28 cellular contexts compared by ENCODE assay signal in the genomic region with DNA sequence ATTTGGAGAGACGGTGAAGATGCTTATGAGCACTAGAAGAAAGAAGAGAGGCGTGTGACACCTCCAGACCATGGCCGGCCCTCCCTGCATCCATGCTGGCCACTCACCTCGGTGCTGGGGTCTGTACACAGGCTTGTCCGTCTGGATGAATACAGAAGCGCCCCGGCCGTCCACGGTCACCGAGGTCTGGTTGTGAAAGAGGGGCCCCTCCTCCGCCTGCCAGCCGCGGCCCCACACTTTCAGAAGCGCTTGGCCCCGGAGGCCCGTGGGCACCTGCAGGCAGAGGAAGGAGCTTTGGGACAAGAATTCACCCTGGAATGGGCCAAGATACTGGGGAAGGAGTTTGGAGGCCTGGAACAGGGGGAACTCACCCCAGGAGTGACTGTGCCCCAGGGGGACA.
"Had no signal": no experiment of that assay in that cellular context is flagged by ENCODE, and none has a peak within 500 bp of the region (broad histone marks: within the 10 kb centered on the region; RNA-seq: fewer than 3 reads in every experiment).

No MANE protein-coding gene starts in this region.

- H3K36me3 Mint-ChIP-seq: naive thymus-derived CD4-positive, alpha-beta T cell; natural killer cell; stimulated activated effector memory CD8-positive, alpha-beta T cell treated with anti-CD3 and anti-CD28 coated beads, Interleukin-12 subunit alpha, Interleukin-12 subunit beta, amount 100 ng/mL, for 72 hours had no signal

- H3K27me3 ChIP-seq: pancreas, right lobe of liver, sigmoid colon, testis, tibial artery, upper lobe of right lung, uterus had no signal

- H3K9me3 Mint-ChIP-seq: naive thymus-derived CD4-positive, alpha-beta T cell; natural killer cell; nephron; neural crest cell; type B pancreatic cell had no signal

- DNase-seq: naive thymus-derived CD4-positive, alpha-beta T cell; natural killer cell; nucleus accumbens; pancreas; psoas muscle; right cardiac atrium; right lobe of liver; sigmoid colon; small intestine; stimulated activated CD4-positive, alpha-beta T cell treated with anti-CD3 and anti-CD28 coated beads, Interleukin-15, amount 100 ng/mL, for 24 hours; stimulated activated CD4-positive, alpha-beta T cell treated with anti-CD3 and anti-CD28 coated beads, Interleukin-2, amount 100 ng/mL, for 24 hours; stimulated activated CD4-positive, alpha-beta T cell treated with anti-CD3 and anti-CD28 coated beads, Interleukin-2, amount 100 ng/mL, for 48 hours; stimulated activated CD4-positive, alpha-beta T cell treated with anti-CD3 and anti-CD28 coated beads, Interleukin-4, amount 100 ng/mL, for 24 hours; stimulated activated naive CD4-positive, alpha-beta T cell; stimulated activated naive CD8-positive, alpha-beta T cell treated with anti-CD3 and anti-CD28 coated beads, Interleukin-15, amount 100 ng/mL, for 72 hours; stimulated activated naive CD8-positive, alpha-beta T cell treated with anti-CD3 and anti-CD28 coated beads, Interleukin-15, Interleukin-2, amounts not matched to agents 100 U/mL and 50 U/mL, for 24 hours; substantia nigra; testis; tibial artery; transverse colon; upper lobe of right lung; uterus had no signal

- H3K27me3 Mint-ChIP-seq: stimulated activated naive CD8-positive, alpha-beta T cell treated with anti-CD3 and anti-CD28 coated beads, Interleukin-15, amount 100 ng/mL, for 72 hours; type B pancreatic cell had no signal

- H3K4me3 Mint-ChIP-seq: natural killer cell; nephron; neural crest cell; stimulated activated effector memory CD8-positive, alpha-beta T cell treated with anti-CD3 and anti-CD28 coated beads, Interleukin-12 subunit alpha, Interleukin-12 subunit beta, amount 100 ng/mL, for 72 hours; stimulated activated naive CD8-positive, alpha-beta T cell treated with anti-CD3 and anti-CD28 coated beads, Interleukin-15, amount 100 ng/mL, for 72 hours; type B pancreatic cell had no signal

- H3K4me3 ChIP-seq: pancreas, psoas muscle, right lobe of liver, sigmoid colon, suprapubic skin, testis, tibial artery, transverse colon, upper lobe of right lung, uterus had no signal

- H3K27ac ChIP-seq: neutrophil, pancreas, psoas muscle, right lobe of liver, sigmoid colon, suprapubic skin, testis, tibial artery, transverse colon, upper lobe of right lung, uterus had no signal

- ATAC-seq: naive thymus-derived CD4-positive, alpha-beta T cell; natural killer cell; pancreas; psoas muscle; right cardiac atrium; right lobe of liver; stimulated activated effector memory CD8-positive, alpha-beta T cell treated with anti-CD3 and anti-CD28 coated beads, Interleukin-12 subunit alpha, Interleukin-12 subunit beta, amount 100 ng/mL, for 72 hours; stimulated activated naive CD8-positive, alpha-beta T cell treated with anti-CD3 and anti-CD28 coated beads, Interleukin-15, amount 100 ng/mL, for 72 hours; stimulated activated naive CD8-positive, alpha-beta T cell treated with anti-CD3 and anti-CD28 coated beads, Interleukin-15, Interleukin-2, amounts not matched to agents 100 U/mL and 50 U/mL, for 24 hours; upper lobe of right lung had no signal

- H3K4me1 Mint-ChIP-seq: natural killer cell; nephron; neural crest cell; stimulated activated effector memory CD8-positive, alpha-beta T cell treated with anti-CD3 and anti-CD28 coated beads, Interleukin-12 subunit alpha, Interleukin-12 subunit beta, amount 100 ng/mL, for 72 hours; stimulated activated naive CD8-positive, alpha-beta T cell treated with anti-CD3 and anti-CD28 coated beads, Interleukin-15, amount 100 ng/mL, for 72 hours had no signal

- H3K27ac Mint-ChIP-seq: natural killer cell; nephron; stimulated activated effector memory CD8-positive, alpha-beta T cell treated with anti-CD3 and anti-CD28 coated beads, Interleukin-12 subunit alpha, Interleukin-12 subunit beta, amount 100 ng/mL, for 72 hours; type B pancreatic cell had no signal

- H3K36me3 ChIP-seq: neutrophil, pancreas, right lobe of liver, sigmoid colon, suprapubic skin, tibial artery, transverse colon, upper lobe of right lung, uterus had no signal

- H3K9me3 ChIP-seq: neutrophil, pancreas, psoas muscle, right lobe of liver, sigmoid colon, suprapubic skin, testis, transverse colon, upper lobe of right lung, uterus had no signal

- H3K4me1 ChIP-seq: pancreas, psoas muscle, right lobe of liver, sigmoid colon, suprapubic skin, testis, tibial artery, transverse colon, upper lobe of right lung, uterus had no signal
